In the genomic region with DNA sequence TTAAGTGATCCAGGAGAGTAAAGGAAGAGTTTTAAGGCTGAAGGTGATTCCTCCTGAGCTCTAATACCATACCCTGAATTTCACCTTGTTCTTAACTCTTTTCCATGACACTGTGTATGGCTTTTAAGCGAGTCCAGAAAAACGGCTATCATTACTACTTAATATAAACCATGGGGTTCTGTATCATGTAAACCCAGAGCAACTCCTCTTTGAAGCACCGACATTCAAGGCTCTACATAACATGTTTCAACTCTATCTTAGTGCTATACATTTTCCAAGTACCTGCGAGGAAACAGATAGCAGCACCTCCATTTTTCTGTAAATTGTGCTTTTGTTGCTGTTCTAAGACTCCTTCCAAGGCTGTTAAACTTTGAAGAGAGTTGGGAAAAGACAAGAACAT, we compare ENCODE assay signal across 1 cellular context.
TF ChIP-seq lines count a peak whose summit lies in the region.

No MANE protein-coding gene starts in this region.

TF ChIP-seq in K562, 482 proteins besides CTCF, POLR2A, EP300 and RAD21 (continues in another document):
- TF ChIP-seq NFRKB (IDR thresholded peaks at IDR 0.05; ENCODE audit: low read depth) = 0 out of 2 replicates have a peak, but pooled peaks have one; percentile 56
- no peak for TF ChIP-seq HOXB6 (CRISPR knock-in tag; IDR thresholded peaks at IDR 0.05; ENCODE audit: borderline replicate concordance)
- TF ChIP-seq PCBP2 (IDR thresholded peaks at IDR 0.05; ENCODE audit: low read depth, low read length, poor library complexity, severe bottlenecking) = no peak
- TF ChIP-seq ZNF778 (CRISPR knock-in tag; IDR thresholded peaks at IDR 0.05) = no peak
- TF ChIP-seq RAD51 (IDR thresholded peaks at IDR 0.05; ENCODE audit: borderline replicate concordance, low read depth) = no peak
- TF ChIP-seq SAFB (IDR thresholded peaks at IDR 0.05; ENCODE audit: borderline replicate concordance, low read depth, low read length) = no peak
- TF ChIP-seq ZFP30 (CRISPR knock-in tag; IDR thresholded peaks at IDR 0.05; ENCODE audit: borderline replicate concordance) = no peak
- TF ChIP-seq, protein P1, sequence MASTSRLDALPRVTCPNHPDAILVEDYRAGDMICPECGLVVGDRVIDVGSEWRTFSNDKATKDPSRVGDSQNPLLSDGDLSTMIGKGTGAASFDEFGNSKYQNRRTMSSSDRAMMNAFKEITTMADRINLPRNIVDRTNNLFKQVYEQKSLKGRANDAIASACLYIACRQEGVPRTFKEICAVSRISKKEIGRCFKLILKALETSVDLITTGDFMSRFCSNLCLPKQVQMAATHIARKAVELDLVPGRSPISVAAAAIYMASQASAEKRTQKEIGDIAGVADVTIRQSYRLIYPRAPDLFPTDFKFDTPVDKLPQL (IDR thresholded peaks at IDR 0.05; ENCODE audit: extremely low read depth, insufficient read length) = no peak
- TF ChIP-seq, protein P2, sequence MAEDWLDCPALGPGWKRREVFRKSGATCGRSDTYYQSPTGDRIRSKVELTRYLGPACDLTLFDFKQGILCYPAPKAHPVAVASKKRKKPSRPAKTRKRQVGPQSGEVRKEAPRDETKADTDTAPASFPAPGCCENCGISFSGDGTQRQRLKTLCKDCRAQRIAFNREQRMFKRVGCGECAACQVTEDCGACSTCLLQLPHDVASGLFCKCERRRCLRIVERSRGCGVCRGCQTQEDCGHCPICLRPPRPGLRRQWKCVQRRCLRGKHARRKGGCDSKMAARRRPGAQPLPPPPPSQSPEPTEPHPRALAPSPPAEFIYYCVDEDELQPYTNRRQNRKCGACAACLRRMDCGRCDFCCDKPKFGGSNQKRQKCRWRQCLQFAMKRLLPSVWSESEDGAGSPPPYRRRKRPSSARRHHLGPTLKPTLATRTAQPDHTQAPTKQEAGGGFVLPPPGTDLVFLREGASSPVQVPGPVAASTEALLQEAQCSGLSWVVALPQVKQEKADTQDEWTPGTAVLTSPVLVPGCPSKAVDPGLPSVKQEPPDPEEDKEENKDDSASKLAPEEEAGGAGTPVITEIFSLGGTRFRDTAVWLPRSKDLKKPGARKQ (CRISPR knock-in tag; IDR thresholded peaks at IDR 0.05) = no peak
- no peak for TF ChIP-seq ETS1 (conservative IDR thresholded peaks at IDR 0.05; ENCODE audit: control insufficient read depth, low read depth, low read length)
- no peak for TF ChIP-seq POU5F1 (IDR thresholded peaks at IDR 0.05; ENCODE audit: borderline replicate concordance, low read depth, low read length, partially characterized antibody)
- TF ChIP-seq KDM1A (IDR thresholded peaks at IDR 0.05) = no peak
- TF ChIP-seq, protein P3, sequence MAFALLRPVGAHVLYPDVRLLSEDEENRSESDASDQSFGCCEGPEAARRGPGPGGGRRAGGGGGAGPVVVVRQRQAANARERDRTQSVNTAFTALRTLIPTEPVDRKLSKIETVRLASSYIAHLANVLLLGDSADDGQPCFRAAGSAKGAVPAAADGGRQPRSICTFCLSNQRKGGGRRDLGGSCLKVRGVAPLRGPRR (CRISPR knock-in tag; IDR thresholded peaks at IDR 0.05) = no peak
- no peak for TF ChIP-seq RCOR1 (IDR thresholded peaks at IDR 0.05; ENCODE audit: borderline replicate concordance in 1 of 2, low read depth in 2 of 2, low read length in 2 of 2)
- no peak for TF ChIP-seq CXXC5 (CRISPR knock-in tag; IDR thresholded peaks at IDR 0.05)
- TF ChIP-seq NCOA2 (IDR thresholded peaks at IDR 0.05; ENCODE audit: partially characterized antibody in 2 of 2) = no peak
- TF ChIP-seq, protein P4, sequence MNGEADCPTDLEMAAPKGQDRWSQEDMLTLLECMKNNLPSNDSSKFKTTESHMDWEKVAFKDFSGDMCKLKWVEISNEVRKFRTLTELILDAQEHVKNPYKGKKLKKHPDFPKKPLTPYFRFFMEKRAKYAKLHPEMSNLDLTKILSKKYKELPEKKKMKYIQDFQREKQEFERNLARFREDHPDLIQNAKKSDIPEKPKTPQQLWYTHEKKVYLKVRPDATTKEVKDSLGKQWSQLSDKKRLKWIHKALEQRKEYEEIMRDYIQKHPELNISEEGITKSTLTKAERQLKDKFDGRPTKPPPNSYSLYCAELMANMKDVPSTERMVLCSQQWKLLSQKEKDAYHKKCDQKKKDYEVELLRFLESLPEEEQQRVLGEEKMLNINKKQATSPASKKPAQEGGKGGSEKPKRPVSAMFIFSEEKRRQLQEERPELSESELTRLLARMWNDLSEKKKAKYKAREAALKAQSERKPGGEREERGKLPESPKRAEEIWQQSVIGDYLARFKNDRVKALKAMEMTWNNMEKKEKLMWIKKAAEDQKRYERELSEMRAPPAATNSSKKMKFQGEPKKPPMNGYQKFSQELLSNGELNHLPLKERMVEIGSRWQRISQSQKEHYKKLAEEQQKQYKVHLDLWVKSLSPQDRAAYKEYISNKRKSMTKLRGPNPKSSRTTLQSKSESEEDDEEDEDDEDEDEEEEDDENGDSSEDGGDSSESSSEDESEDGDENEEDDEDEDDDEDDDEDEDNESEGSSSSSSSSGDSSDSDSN (IDR thresholded peaks at IDR 0.05; ENCODE audit: borderline replicate concordance in 1 of 2, low read depth in 2 of 2, low read length in 2 of 2) = 0 out of 4 replicates have a peak, but pooled peaks of 1 of the 2 experiments have one; percentile 2
- TF ChIP-seq, protein P5, sequence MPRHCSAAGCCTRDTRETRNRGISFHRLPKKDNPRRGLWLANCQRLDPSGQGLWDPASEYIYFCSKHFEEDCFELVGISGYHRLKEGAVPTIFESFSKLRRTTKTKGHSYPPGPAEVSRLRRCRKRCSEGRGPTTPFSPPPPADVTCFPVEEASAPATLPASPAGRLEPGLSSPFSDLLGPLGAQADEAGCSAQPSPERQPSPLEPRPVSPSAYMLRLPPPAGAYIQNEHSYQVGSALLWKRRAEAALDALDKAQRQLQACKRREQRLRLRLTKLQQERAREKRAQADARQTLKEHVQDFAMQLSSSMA (CRISPR knock-in tag; IDR thresholded peaks at IDR 0.05) = 0 out of 2 replicates have a peak, but pooled peaks have one; percentile 60
- TF ChIP-seq, protein P6, sequence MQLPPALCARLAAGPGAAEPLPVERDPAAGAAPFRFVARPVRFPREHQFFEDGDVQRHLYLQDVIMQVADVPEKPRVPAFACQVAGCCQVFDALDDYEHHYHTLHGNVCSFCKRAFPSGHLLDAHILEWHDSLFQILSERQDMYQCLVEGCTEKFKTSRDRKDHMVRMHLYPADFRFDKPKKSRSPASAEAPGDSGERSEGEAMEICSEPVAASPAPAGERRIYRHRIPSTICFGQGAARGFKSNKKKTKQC (CRISPR knock-in tag; IDR thresholded peaks at IDR 0.05) = no peak
- TF ChIP-seq, protein P7, sequence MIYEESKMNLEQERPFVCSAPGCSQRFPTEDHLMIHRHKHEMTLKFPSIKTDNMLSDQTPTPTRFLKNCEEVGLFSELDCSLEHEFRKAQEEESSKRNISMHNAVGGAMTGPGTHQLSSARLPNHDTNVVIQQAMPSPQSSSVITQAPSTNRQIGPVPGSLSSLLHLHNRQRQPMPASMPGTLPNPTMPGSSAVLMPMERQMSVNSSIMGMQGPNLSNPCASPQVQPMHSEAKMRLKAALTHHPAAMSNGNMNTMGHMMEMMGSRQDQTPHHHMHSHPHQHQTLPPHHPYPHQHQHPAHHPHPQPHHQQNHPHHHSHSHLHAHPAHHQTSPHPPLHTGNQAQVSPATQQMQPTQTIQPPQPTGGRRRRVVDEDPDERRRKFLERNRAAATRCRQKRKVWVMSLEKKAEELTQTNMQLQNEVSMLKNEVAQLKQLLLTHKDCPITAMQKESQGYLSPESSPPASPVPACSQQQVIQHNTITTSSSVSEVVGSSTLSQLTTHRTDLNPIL (CRISPR knock-in tag; IDR thresholded peaks at IDR 0.05) = no peak
- TF ChIP-seq TSC22D4 (tag; IDR thresholded peaks at IDR 0.05) = no peak
- no peak for TF ChIP-seq EWSR1 (IDR thresholded peaks at IDR 0.05; ENCODE audit: borderline replicate concordance, low read depth, partially characterized antibody)
- TF ChIP-seq ZNF644 (tag; IDR thresholded peaks at IDR 0.05; ENCODE audit: low read depth) = 0 out of 2 replicates have a peak, but pooled peaks have one; percentile 13
- no peak for TF ChIP-seq SRSF3 (IDR thresholded peaks at IDR 0.05; ENCODE audit: insufficient read depth, low read length)
- TF ChIP-seq FOXA1 (IDR thresholded peaks at IDR 0.05; ENCODE audit: borderline replicate concordance) = no peak
- TF ChIP-seq FOSL1 (tag; conservative IDR thresholded peaks at IDR 0.05) = no peak
- TF ChIP-seq ZNF436 (CRISPR knock-in tag; IDR thresholded peaks at IDR 0.05) = no peak
- no peak for TF ChIP-seq NFYB (IDR thresholded peaks at IDR 0.05; ENCODE audit: extremely low read depth, insufficient read length)
- no peak for TF ChIP-seq HDAC6 (IDR thresholded peaks at IDR 0.05; ENCODE audit: low read depth, low read length)
- TF ChIP-seq PPARD (CRISPR knock-in tag; IDR thresholded peaks at IDR 0.05) = no peak
- TF ChIP-seq POLR2G (IDR thresholded peaks at IDR 0.05; ENCODE audit: low read depth, low read length) = 0 out of 2 replicates have a peak, but pooled peaks have one; percentile 8
- TF ChIP-seq, protein P8, sequence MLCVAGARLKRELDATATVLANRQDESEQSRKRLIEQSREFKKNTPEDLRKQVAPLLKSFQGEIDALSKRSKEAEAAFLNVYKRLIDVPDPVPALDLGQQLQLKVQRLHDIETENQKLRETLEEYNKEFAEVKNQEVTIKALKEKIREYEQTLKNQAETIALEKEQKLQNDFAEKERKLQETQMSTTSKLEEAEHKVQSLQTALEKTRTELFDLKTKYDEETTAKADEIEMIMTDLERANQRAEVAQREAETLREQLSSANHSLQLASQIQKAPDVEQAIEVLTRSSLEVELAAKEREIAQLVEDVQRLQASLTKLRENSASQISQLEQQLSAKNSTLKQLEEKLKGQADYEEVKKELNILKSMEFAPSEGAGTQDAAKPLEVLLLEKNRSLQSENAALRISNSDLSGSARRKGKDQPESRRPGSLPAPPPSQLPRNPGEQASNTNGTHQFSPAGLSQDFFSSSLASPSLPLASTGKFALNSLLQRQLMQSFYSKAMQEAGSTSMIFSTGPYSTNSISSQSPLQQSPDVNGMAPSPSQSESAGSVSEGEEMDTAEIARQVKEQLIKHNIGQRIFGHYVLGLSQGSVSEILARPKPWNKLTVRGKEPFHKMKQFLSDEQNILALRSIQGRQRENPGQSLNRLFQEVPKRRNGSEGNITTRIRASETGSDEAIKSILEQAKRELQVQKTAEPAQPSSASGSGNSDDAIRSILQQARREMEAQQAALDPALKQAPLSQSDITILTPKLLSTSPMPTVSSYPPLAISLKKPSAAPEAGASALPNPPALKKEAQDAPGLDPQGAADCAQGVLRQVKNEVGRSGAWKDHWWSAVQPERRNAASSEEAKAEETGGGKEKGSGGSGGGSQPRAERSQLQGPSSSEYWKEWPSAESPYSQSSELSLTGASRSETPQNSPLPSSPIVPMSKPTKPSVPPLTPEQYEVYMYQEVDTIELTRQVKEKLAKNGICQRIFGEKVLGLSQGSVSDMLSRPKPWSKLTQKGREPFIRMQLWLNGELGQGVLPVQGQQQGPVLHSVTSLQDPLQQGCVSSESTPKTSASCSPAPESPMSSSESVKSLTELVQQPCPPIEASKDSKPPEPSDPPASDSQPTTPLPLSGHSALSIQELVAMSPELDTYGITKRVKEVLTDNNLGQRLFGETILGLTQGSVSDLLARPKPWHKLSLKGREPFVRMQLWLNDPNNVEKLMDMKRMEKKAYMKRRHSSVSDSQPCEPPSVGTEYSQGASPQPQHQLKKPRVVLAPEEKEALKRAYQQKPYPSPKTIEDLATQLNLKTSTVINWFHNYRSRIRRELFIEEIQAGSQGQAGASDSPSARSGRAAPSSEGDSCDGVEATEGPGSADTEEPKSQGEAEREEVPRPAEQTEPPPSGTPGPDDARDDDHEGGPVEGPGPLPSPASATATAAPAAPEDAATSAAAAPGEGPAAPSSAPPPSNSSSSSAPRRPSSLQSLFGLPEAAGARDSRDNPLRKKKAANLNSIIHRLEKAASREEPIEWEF (CRISPR knock-in tag; IDR thresholded peaks at IDR 0.05) = no peak
- TF ChIP-seq KDM5B (IDR thresholded peaks at IDR 0.05; ENCODE audit: insufficient replicate concordance, low read depth, low read length) = peak; percentile 17
- no peak for TF ChIP-seq MAFK (IDR thresholded peaks at IDR 0.05; ENCODE audit: low read length)
- TF ChIP-seq AFF1 (IDR thresholded peaks at IDR 0.05; ENCODE audit: low read depth in 1 of 2, partially characterized antibody in 2 of 2) = peak in 1 of 2 experiments; percentile 27
- TF ChIP-seq TCF7 (IDR thresholded peaks at IDR 0.05; ENCODE audit: borderline replicate concordance) = 0 out of 2 replicates have a peak, but pooled peaks have one; percentile 28
- 0 out of 2 replicates have a peak, but pooled peaks have one; percentile 1 for TF ChIP-seq ARID2 (IDR thresholded peaks at IDR 0.05)
